8 cellular contexts compared by ENCODE assay signal in genomic region chr16:84144859-84145639, GRCh38. TPM values are rescaled to one million over a fixed set of nuclear protein-coding genes. Genes with fewer than 3 reads are reported as not detected.
DNase-seq lines count a peak whose midpoint lies in the region; ATAC-seq and TF ChIP-seq lines count a peak whose summit lies in the region.

TSS of gene DNAAF1 (plus strand) at chr16:84145308. CDS start at chr16:84145441, 133 bp downstream.
TSS of gene HSDL1 (minus strand) at chr16:84145177. CDS start at chr16:84131321, 13,856 bp downstream.

- DNase-seq in DMS79 treated with DMSO at 0.1 percent for 48 hours (lab: John Stamatoyannopoulos, UW): peak; percentile 41
- DNase-seq in RPMI8226: peak; percentile 89
- peak; percentile 94 for DNase-seq in activated T-helper 9 cell treated with anti-CD3 and anti-CD28 coated beads, Interleukin-2, amount 50 U/mL, for 16 hours (ENCODE audit: low read depth)
- peak; percentile 83 for DNase-seq in fibroblast of villous mesenchyme (ENCODE audit: low read depth)
- DNase-seq in neural crest cell (ENCODE audit: low read depth, low spot score): peak; percentile 94

- H3K27me3 Mint-ChIP-seq in IgD-negative memory B cell (peaks cover 2% of the 10 kb centered on the region), neural crest cell (ENCODE audit: low read depth) (peaks cover 29% of the 10 kb centered on the region)
- peaks cover 12% of the 10 kb centered on the region for H3K27me3 Mint-ChIP-seq in stimulated activated naive CD8-positive, alpha-beta T cell treated with anti-CD3 and anti-CD28 coated beads, Interleukin-15, Interleukin-2, amounts not matched to agents 100 ng/mL and 50 ng/mL, for 24 hours

- peak within 1 kb of the TSS; percentile 89 to 98 (median 98) for H3K4me3 Mint-ChIP-seq in IgD-negative memory B cell
- peak within 1 kb of the TSS; percentile 99 for H3K4me3 Mint-ChIP-seq in neural crest cell
- H3K4me3 Mint-ChIP-seq in stimulated activated naive CD8-positive, alpha-beta T cell treated with anti-CD3 and anti-CD28 coated beads, Interleukin-15, Interleukin-2, amounts not matched to agents 100 ng/mL and 50 ng/mL, for 24 hours: peak within 1 kb of the TSS; percentile 90

- H3K9me3 Mint-ChIP-seq in IgD-negative memory B cell: no peaks in the 10 kb centered on the region
- H3K9me3 Mint-ChIP-seq in neural crest cell: no peaks in the 10 kb centered on the region
- no peaks in the 10 kb centered on the region for H3K9me3 Mint-ChIP-seq in stimulated activated naive CD8-positive, alpha-beta T cell treated with anti-CD3 and anti-CD28 coated beads, Interleukin-15, Interleukin-2, amounts not matched to agents 100 ng/mL and 50 ng/mL, for 24 hours

- H3K4me3 ChIP-seq in fibroblast of villous mesenchyme (ENCODE audit: low read depth, low read length): peak within 1 kb of the TSS; percentile 85

- H3K36me3 Mint-ChIP-seq in IgD-negative memory B cell (no peaks in the 10 kb centered on the region), neural crest cell (ENCODE audit: low read depth) (peaks cover 4% of the 10 kb centered on the region)
- peaks cover under 1% of the 10 kb centered on the region for H3K36me3 Mint-ChIP-seq in stimulated activated naive CD8-positive, alpha-beta T cell treated with anti-CD3 and anti-CD28 coated beads, Interleukin-15, Interleukin-2, amounts not matched to agents 100 ng/mL and 50 ng/mL, for 24 hours (ENCODE audit: low read depth)

- peak within 1 kb of the TSS; percentile 64 to 92 (median 88) for H3K27ac Mint-ChIP-seq in IgD-negative memory B cell
- peak within 1 kb of the TSS; percentile 93 for H3K27ac Mint-ChIP-seq in neural crest cell (ENCODE audit: unreplicated experiment)
- peak within 1 kb of the TSS; percentile 82 for H3K27ac Mint-ChIP-seq in stimulated activated naive CD8-positive, alpha-beta T cell treated with anti-CD3 and anti-CD28 coated beads, Interleukin-15, Interleukin-2, amounts not matched to agents 100 ng/mL and 50 ng/mL, for 24 hours

- TF ChIP-seq CTCF in fibroblast of villous mesenchyme (IDR thresholded peaks at IDR 0.05; ENCODE audit: insufficient read depth, low read depth, low read length) (no peak), neural crest cell (conservative IDR thresholded peaks at IDR 0.05) (no peak)

- H3K4me1 Mint-ChIP-seq in IgD-negative memory B cell (peaks cover 8 to 14% (median 9%) of the 10 kb centered on the region in 3 donors), neural crest cell (peaks cover 26% of the 10 kb centered on the region)
- H3K4me1 Mint-ChIP-seq in stimulated activated naive CD8-positive, alpha-beta T cell treated with anti-CD3 and anti-CD28 coated beads, Interleukin-15, Interleukin-2, amounts not matched to agents 100 ng/mL and 50 ng/mL, for 24 hours (ENCODE audit: low read depth): peaks cover 31% of the 10 kb centered on the region

- peak; percentile 87 for ATAC-seq in GM21576 (IDR thresholded peaks at IDR 0.05; ENCODE audit: unreplicated experiment)

RNA-seq across cellular contexts. Expression of gene DNAAF1, which starts in this region (rescaled TPM):
- not detected for polyA plus RNA-seq in IgD-negative memory B cell
- total RNA-seq in fibroblast of villous mesenchyme (not detected in 2 replicates), neural crest cell (0.20 and 0.35 TPM in 2 replicates)

RNA-seq across cellular contexts. Expression of gene HSDL1, which starts in this region (rescaled TPM):
- 12.3 TPM for polyA plus RNA-seq in IgD-negative memory B cell
- 17.4 and 29.8 TPM in 2 replicates for total RNA-seq in fibroblast of villous mesenchyme
- 68.2 TPM in 2 replicates for total RNA-seq in neural crest cell

Comparison
In these comparisons a context has a peak if more than half of its experiments do, and no peak if none do; other contexts are left out.
1. Peak in every context shown above with its lines: DNase-seq, ATAC-seq and H3K4me3 ChIP-seq.
2. DNase-seq: peak in every context shown above with its lines; median percentile 94 in activated T-helper 9 cell treated with anti-CD3 and anti-CD28 coated beads, Interleukin-2, amount 50 U/mL, for 16 hours; 94 in neural crest cell; 89 in RPMI8226; 83 in fibroblast of villous mesenchyme; 41 in DMS79 treated with DMSO at 0.1 percent for 48 hours.